Comparison of ENCODE assay signal across 8 cellular contexts in genomic region chr1:230167419-230167852, GRCh38.
A peak's percentile ranks its signal among the peaks of the same experiment; 100 is the strongest.
DNase-seq lines count a peak whose midpoint lies in the region; ATAC-seq and TF ChIP-seq lines count a peak whose summit lies in the region.

No MANE protein-coding gene starts in this region.

- H3F3A ChIP-seq in SK-N-SH (replicated peaks; ENCODE audit: insufficient read depth), result peaks cover 10% of the 10 kb centered on the region

- 88% methylated on average over 11 of the region's 12 CpGs for WGBS in SK-N-SH (ENCODE audit: low lambda C conversion rate)

- H4K20me1 ChIP-seq in SK-N-SH (ENCODE audit: insufficient read depth), result peaks cover 48% of the 10 kb centered on the region

- peak; percentile 71 for TF ChIP-seq RAD21 in SK-N-SH (IDR thresholded peaks at IDR 0.05; ENCODE audit: low read length)

- no peaks in the 10 kb centered on the region for H3K27me3 ChIP-seq in SK-N-SH (ENCODE audit: insufficient read depth)

- peak; percentile 33 for DNase-seq in NCI-H1436 (lab: John Stamatoyannopoulos, UW)
- DNase-seq in NCI-H1436 treated with DMSO at 0.1 percent for 48 hours (lab: John Stamatoyannopoulos, UW), result no peak
- DNase-seq in HT-29 (ENCODE audit: low spot score), result peak; percentile 56
- peak; percentile 79 for DNase-seq in SK-N-SH
- DNase-seq in astrocyte of the spinal cord (ENCODE audit: low read depth, low spot score), result peak; percentile 59
- DNase-seq in kidney glomerular epithelial cell (lab: John Stamatoyannopoulos, UW), result peak; percentile 35

- peaks cover 0 to 3% of the 10 kb centered on the region in 2 experiments for H3K36me3 ChIP-seq in SK-N-SH (replicated peaks in 1 of 2; ENCODE audit: control insufficient read depth in 1 of 2, insufficient read depth in 2 of 2, low read length in 1 of 2)

- in situ Hi-C loops in astrocyte of the spinal cord (cut with HindIII; ENCODE audit: low sequenced_read_pairs), result no loop called here

- no peaks in the 10 kb centered on the region for H3K9me3 ChIP-seq in SK-N-SH

- no peak overlapping the region for H2AFZ ChIP-seq in SK-N-SH (ENCODE audit: low read depth)

- H3K4me2 ChIP-seq in SK-N-SH, result no peak overlapping the region

- ATAC-seq in GM21381 (IDR thresholded peaks at IDR 0.05; ENCODE audit: unreplicated experiment), result no peak

- H3K9me3 Mint-ChIP-seq in stimulated activated naive CD8-positive, alpha-beta T cell treated with anti-CD3 and anti-CD28 coated beads, Interleukin-15, Interleukin-2, amounts not matched to agents 100 ng/mL and 50 ng/mL, for 24 hours, result no peaks in the 10 kb centered on the region

- H3K36me3 Mint-ChIP-seq in stimulated activated naive CD8-positive, alpha-beta T cell treated with anti-CD3 and anti-CD28 coated beads, Interleukin-15, Interleukin-2, amounts not matched to agents 100 ng/mL and 50 ng/mL, for 24 hours (ENCODE audit: low read depth), result peaks cover 17% of the 10 kb centered on the region

- POLR2A ChIA-PET in SK-N-SH (lab: Yijun Ruan, JAX), result no interaction called here

- H3K9ac ChIP-seq in SK-N-SH, result no peak overlapping the region

- CTCF ChIA-PET in SK-N-SH (lab: Yijun Ruan, JAX), result interaction anchor here (0.6 to 1.8 kb wide), 23 partner anchors 9 to 544 kb away, joined by 3 to 7 read pairs (median 3); no protein-coding TSS in a partner anchor

- H3K27ac ChIP-seq in SK-N-SH (ENCODE audit: low read depth in 2 of 2, low read length in 1 of 2), result no peak overlapping the region

- H3K4me1 Mint-ChIP-seq in stimulated activated naive CD8-positive, alpha-beta T cell treated with anti-CD3 and anti-CD28 coated beads, Interleukin-15, Interleukin-2, amounts not matched to agents 100 ng/mL and 50 ng/mL, for 24 hours (ENCODE audit: low read depth), result peaks cover 72% of the 10 kb centered on the region

- peaks cover 67% of the 10 kb centered on the region for H3K79me2 ChIP-seq in SK-N-SH (ENCODE audit: insufficient read depth)

- H3K4me1 ChIP-seq in SK-N-SH (ENCODE audit: control insufficient read depth in 1 of 2, insufficient read depth in 2 of 2, low read depth in 1 of 2, low read length in 1 of 2), result peaks cover 11 to 12% of the 10 kb centered on the region in 2 experiments; a peak in 3 of 4 replicates

- H3K4me3 ChIP-seq in SK-N-SH (ENCODE audit: low read depth in 2 of 2, low read length in 1 of 2) (no peak overlapping the region), astrocyte of the spinal cord (ENCODE audit: low read depth, low read length) (no peak overlapping the region)

- peak overlapping the region; percentile 57 for H3K27ac Mint-ChIP-seq in stimulated activated naive CD8-positive, alpha-beta T cell treated with anti-CD3 and anti-CD28 coated beads, Interleukin-15, Interleukin-2, amounts not matched to agents 100 ng/mL and 50 ng/mL, for 24 hours

- no peak for TF ChIP-seq EP300 in SK-N-SH (IDR thresholded peaks at IDR 0.05; ENCODE audit: borderline replicate concordance in 1 of 2, low read depth in 1 of 2, low read length in 1 of 2)

- H3K4me3 Mint-ChIP-seq in stimulated activated naive CD8-positive, alpha-beta T cell treated with anti-CD3 and anti-CD28 coated beads, Interleukin-15, Interleukin-2, amounts not matched to agents 100 ng/mL and 50 ng/mL, for 24 hours, result no peak overlapping the region

- TF ChIP-seq CTCF in SK-N-SH (IDR thresholded peaks at IDR 0.05) (peak; percentile 64), astrocyte of the spinal cord (IDR thresholded peaks at IDR 0.05; ENCODE audit: low read depth, low read length) (peak; percentile 71)

- H3K27me3 Mint-ChIP-seq in stimulated activated naive CD8-positive, alpha-beta T cell treated with anti-CD3 and anti-CD28 coated beads, Interleukin-15, Interleukin-2, amounts not matched to agents 100 ng/mL and 50 ng/mL, for 24 hours, result no peaks in the 10 kb centered on the region

- H3K9me2 ChIP-seq in SK-N-SH, result no peaks in the 10 kb centered on the region

TF ChIP-seq in SK-N-SH, 30 proteins besides CTCF, POLR2A, EP300 and RAD21:
- no peak for TF ChIP-seq SIN3A (IDR thresholded peaks at IDR 0.05; ENCODE audit: borderline replicate concordance, low read depth, low read length)
- TF ChIP-seq FOXJ3 (CRISPR knock-in tag; IDR thresholded peaks at IDR 0.05), result no peak
- peak; percentile 47 for TF ChIP-seq SMC3 (IDR thresholded peaks at IDR 0.05; ENCODE audit: low read depth, low read length)
